Comparison of ENCODE assay signal across 17 cellular contexts in the genomic region with DNA sequence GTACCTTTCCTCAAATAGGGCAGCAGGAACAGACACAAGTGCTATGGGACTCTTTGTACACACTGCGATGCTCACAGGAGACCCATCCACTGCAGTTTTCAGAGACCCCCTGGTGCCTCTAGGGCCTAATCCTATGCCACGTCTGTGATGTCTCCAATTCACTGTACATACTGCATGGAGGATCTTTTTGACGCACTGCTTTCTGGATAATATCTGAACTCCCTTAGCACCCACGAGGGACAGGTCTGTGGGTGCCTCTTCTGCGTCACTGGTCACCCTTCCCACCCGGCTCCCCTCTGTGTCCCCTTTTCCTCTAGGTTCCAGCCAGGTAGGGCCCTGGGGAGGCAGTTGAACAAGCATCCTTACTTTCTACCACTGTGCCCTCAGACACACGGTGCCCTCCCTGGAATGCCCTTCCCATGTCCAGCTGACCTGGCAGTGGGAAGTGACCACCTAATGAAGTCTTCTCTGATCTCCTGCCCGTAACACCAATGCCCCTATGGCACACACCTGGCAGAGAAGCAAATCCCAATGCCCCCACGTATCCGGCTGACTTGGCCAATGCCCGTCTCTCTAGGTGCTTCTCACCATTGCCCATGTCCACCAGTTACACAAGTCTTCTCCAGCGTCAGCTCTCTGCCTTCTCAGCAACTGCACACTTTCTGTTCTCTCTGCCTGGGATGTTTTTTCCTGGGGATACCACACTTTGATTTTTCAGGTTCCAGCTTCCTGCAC. TPM values are rescaled to one million over a fixed set of nuclear protein-coding genes. Genes with fewer than 3 reads are reported as not detected.
DNase-seq lines count a peak whose midpoint lies in the region; ATAC-seq and TF ChIP-seq lines count a peak whose summit lies in the region.
"Had no signal": no experiment of that assay in that cellular context is flagged by ENCODE, and none has a peak within 500 bp of the region (broad histone marks: within the 10 kb centered on the region; RNA-seq: fewer than 3 reads in every experiment).

No MANE protein-coding gene starts in this region.

- TF ChIP-seq POLR2A in esophagus muscularis mucosa (IDR thresholded peaks at IDR 0.05; ENCODE audit: low read depth), result no peak

- peaks cover 0 to 13% of the 10 kb centered on the region in 2 donors for H3K4me1 ChIP-seq in right atrium auricular region
- H3K4me1 ChIP-seq in esophagus muscularis mucosa, result peaks cover 4 to 8% (median 6%) of the 10 kb centered on the region in 4 donors
- H3K4me1 ChIP-seq in left lung, result no peaks in the 10 kb centered on the region

- DNase-seq in right atrium auricular region (ENCODE audit: low spot score) (peak; percentile 54), left cardiac atrium (no peak), chondrocyte (ENCODE audit: low spot score) (no peak), esophagus muscularis mucosa (ENCODE audit: extremely low spot score) (peak; percentile 83), GM10248 (ENCODE audit: extremely low spot score) (no peak), NCI-H524 treated with DMSO at 0.1 percent for 48 hours (lab: John Stamatoyannopoulos, UW) (no peak), left lung (no peak)
- DNase-seq: C1 segment of cervical spinal cord; Calu3; CD4-positive, alpha-beta T cell; DMS 273 treated with DMSO at 0.1 percent for 48 hours; GM23248; H7 had no signal

- no peak overlapping the region for H3K27ac ChIP-seq in right atrium auricular region
- H3K27ac ChIP-seq in esophagus muscularis mucosa (replicated peaks in 1 of 4), result no peak overlapping the region
- no peak overlapping the region for H3K27ac ChIP-seq in left lung
- H3K27ac ChIP-seq: GM23248 had no signal

- no peak for ATAC-seq in left cardiac atrium
- ATAC-seq in left lung, result no peak
- ATAC-seq: GM12878 had no signal

- H3K4me3 Mint-ChIP-seq in chondrocyte (ENCODE audit: unreplicated experiment), result no peak overlapping the region
- H3K4me3 Mint-ChIP-seq: B cell; CD4-positive, alpha-beta T cell had no signal

- H3K27me3 Mint-ChIP-seq in chondrocyte (ENCODE audit: low read depth), result peaks cover 9% of the 10 kb centered on the region

- H3K4me1 Mint-ChIP-seq in chondrocyte (ENCODE audit: low read depth), result peaks cover 21% of the 10 kb centered on the region
- H3K4me1 Mint-ChIP-seq: B cell had no signal

- no peaks in the 10 kb centered on the region for H3K9me3 ChIP-seq in right atrium auricular region
- H3K9me3 ChIP-seq in esophagus muscularis mucosa, result no peaks in the 10 kb centered on the region
- no peaks in the 10 kb centered on the region for H3K9me3 ChIP-seq in left lung

- H3K27me3 ChIP-seq in right atrium auricular region (no peaks in the 10 kb centered on the region), esophagus muscularis mucosa (no peaks in the 10 kb centered on the region), left lung (no peaks in the 10 kb centered on the region)

- intact Hi-C loops in left cardiac atrium (cut with DNase I) (no loop called here), esophagus muscularis mucosa (cut with DNase I) (no loop called here), left lung (cut with DNase I) (no loop called here)

- POLR2A ChIA-PET in GM10248 (lab: Yijun Ruan, JAX), result no interaction called here

- H3K27ac Mint-ChIP-seq in chondrocyte (ENCODE audit: unreplicated experiment), result peak overlapping the region; percentile 13
- H3K27ac Mint-ChIP-seq: B cell; CD4-positive, alpha-beta T cell had no signal

- H3K9me3 Mint-ChIP-seq in chondrocyte (ENCODE audit: low read depth), result no peaks in the 10 kb centered on the region
- H3K9me3 Mint-ChIP-seq: CD4-positive, alpha-beta T cell had no signal

- CTCF ChIA-PET in GM10248 (lab: Yijun Ruan, JAX), result no interaction called here

- TF ChIP-seq CTCF in right atrium auricular region (IDR thresholded peaks at IDR 0.05) (no peak), chondrocyte (IDR thresholded peaks at IDR 0.05) (no peak), esophagus muscularis mucosa (IDR thresholded peaks at IDR 0.05) (no peak), GM10248 (IDR thresholded peaks at IDR 0.05; ENCODE audit: control extremely low read depth, extremely low read depth, low read depth, missing control alignments) (no peak), left lung (IDR thresholded peaks at IDR 0.05) (no peak)

- no peaks in the 10 kb centered on the region for H3K36me3 ChIP-seq in right atrium auricular region
- no peaks in the 10 kb centered on the region for H3K36me3 ChIP-seq in esophagus muscularis mucosa
- H3K36me3 ChIP-seq in left lung, result no peaks in the 10 kb centered on the region

- no peaks in the 10 kb centered on the region for H3K36me3 Mint-ChIP-seq in chondrocyte (ENCODE audit: low read depth)

- H3K4me3 ChIP-seq in right atrium auricular region (no peak overlapping the region), esophagus muscularis mucosa (no peak overlapping the region), left lung (no peak overlapping the region)
- H3K4me3 ChIP-seq: GM12878, GM23248 had no signal

- WGBS in esophagus muscularis mucosa, result 92% methylated on average over 12 of the region's 12 CpGs

- TF ChIP-seq EP300 in esophagus muscularis mucosa (IDR thresholded peaks at IDR 0.05), result no peak

RNA-seq across cellular contexts. Expression of a gene that starts 41.5 kb away (rescaled TPM):
- total RNA-seq in right atrium auricular region (not detected), left cardiac atrium (not detected), chondrocyte (not detected in 3 replicates), esophagus muscularis mucosa (not detected), left lung (not detected)
- total RNA-seq: B cell, Calu3, Daoy, GM12878, GM23248, HT-29 had no signal

Comparison
In these comparisons a context has a peak if more than half of its experiments do, and no peak if none do; other contexts are left out.
1. DNase-seq: peak in right atrium auricular region (single experiment) and esophagus muscularis mucosa (single experiment); none in left cardiac atrium (single experiment), chondrocyte (single experiment), GM10248 (single experiment), NCI-H524 treated with DMSO at 0.1 percent for 48 hours (single experiment) and left lung (0 of 2).